Comparison of ENCODE assay signal across 1 cellular context in the genomic region with DNA sequence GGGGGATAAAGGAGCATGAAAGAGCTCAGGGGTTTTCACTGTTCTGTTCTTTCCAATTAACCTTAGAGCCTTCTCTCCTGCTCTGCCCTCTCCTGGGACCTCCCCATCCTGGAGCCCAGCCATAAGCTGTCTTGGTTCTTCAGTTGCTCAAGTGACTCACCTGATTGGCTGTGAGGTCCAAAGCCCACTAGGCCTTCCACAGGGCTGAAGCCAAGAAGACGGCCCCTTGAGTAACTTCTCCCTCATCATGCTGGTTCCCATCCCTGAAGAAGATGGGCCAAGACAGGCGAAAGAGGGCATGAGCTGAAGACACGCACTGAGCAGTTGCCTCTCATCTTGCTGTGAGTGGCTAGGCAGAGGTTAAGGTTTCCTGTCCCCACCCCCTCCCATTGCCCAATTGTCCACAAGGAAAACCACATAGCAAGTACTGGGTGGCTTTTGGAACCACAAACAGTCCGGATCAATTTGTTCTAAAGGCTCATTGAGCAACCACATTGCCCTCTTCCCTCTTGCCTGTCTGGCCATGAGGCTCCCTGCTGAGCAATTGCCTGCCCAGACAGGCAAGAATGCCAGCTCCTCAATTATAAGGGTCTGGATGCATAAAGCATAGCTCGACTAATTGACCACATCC.
A peak's percentile ranks its signal among the peaks of the same experiment; 100 is the strongest.
TF ChIP-seq lines count a peak whose summit lies in the region.

No MANE protein-coding gene starts in this region.

TF ChIP-seq in HepG2, 621 proteins besides CTCF, POLR2A, EP300 and RAD21 (continued from another document and continues in another):
- TF ChIP-seq, protein P1, sequence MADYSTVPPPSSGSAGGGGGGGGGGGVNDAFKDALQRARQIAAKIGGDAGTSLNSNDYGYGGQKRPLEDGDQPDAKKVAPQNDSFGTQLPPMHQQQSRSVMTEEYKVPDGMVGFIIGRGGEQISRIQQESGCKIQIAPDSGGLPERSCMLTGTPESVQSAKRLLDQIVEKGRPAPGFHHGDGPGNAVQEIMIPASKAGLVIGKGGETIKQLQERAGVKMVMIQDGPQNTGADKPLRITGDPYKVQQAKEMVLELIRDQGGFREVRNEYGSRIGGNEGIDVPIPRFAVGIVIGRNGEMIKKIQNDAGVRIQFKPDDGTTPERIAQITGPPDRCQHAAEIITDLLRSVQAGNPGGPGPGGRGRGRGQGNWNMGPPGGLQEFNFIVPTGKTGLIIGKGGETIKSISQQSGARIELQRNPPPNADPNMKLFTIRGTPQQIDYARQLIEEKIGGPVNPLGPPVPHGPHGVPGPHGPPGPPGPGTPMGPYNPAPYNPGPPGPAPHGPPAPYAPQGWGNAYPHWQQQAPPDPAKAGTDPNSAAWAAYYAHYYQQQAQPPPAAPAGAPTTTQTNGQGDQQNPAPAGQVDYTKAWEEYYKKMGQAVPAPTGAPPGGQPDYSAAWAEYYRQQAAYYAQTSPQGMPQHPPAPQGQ (CRISPR knock-in tag; IDR thresholded peaks at IDR 0.05; ENCODE audit: borderline replicate concordance): peak; percentile 98; the same call in 1 of the 2 replicates
- TF ChIP-seq PHB2 (IDR thresholded peaks at IDR 0.05; ENCODE audit: partially characterized antibody) (no peak), FOXO4 (CRISPR knock-in tag; conservative IDR thresholded peaks at IDR 0.05) (no peak), ZNF572 (CRISPR knock-in tag; IDR thresholded peaks at IDR 0.05) (peak; percentile 18; the same call in 1 of the 2 replicates), ZNF343 (CRISPR knock-in tag; IDR thresholded peaks at IDR 0.05) (peak; percentile 30; the same call in 1 of the 2 replicates), MTERF4 (CRISPR knock-in tag; IDR thresholded peaks at IDR 0.05) (peak; percentile 86), FOXO1 (CRISPR knock-in tag; IDR thresholded peaks at IDR 0.05) (peak; percentile 17; the same call in 1 of the 2 replicates), ZNF746 (CRISPR knock-in tag; IDR thresholded peaks at IDR 0.05) (peak; percentile 93), SAP130 (CRISPR knock-in tag; IDR thresholded peaks at IDR 0.05; ENCODE audit: low read depth) (peak; percentile 86), ZFP41 (CRISPR knock-in tag; IDR thresholded peaks at IDR 0.05; ENCODE audit: borderline replicate concordance) (no peak), REL (CRISPR knock-in tag; conservative IDR thresholded peaks at IDR 0.05) (peak; percentile 52; the same call in 1 of the 2 replicates), MAFG (CRISPR knock-in tag; IDR thresholded peaks at IDR 0.05) (no peak), HOXA3 (CRISPR knock-in tag; IDR thresholded peaks at IDR 0.05) (peak; percentile 78), TARDBP (CRISPR knock-in tag; IDR thresholded peaks at IDR 0.05) (peak; percentile 61; the same call in 1 of the 2 replicates), ZNF446 (CRISPR knock-in tag; IDR thresholded peaks at IDR 0.05) (peak; percentile 66; the same call in 1 of the 2 replicates), IKZF4 (CRISPR knock-in tag; IDR thresholded peaks at IDR 0.05; ENCODE audit: borderline replicate concordance, low read depth, not compliant biosample characterization) (peak; percentile 87), TIGD3 (CRISPR knock-in tag; IDR thresholded peaks at IDR 0.05; ENCODE audit: borderline replicate concordance) (no peak), ASH2L (IDR thresholded peaks at IDR 0.05; ENCODE audit: insufficient read length, low read depth, low read length) (peak; percentile 10), ZNF761 (CRISPR knock-in tag; conservative IDR thresholded peaks at IDR 0.05) (no peak), STAG1 (CRISPR knock-in tag; IDR thresholded peaks at IDR 0.05) (no peak), FOXJ3 (CRISPR knock-in tag; IDR thresholded peaks at IDR 0.05; ENCODE audit: borderline replicate concordance) (peak; percentile 53; the same call in 1 of the 2 replicates), BRD4 (CRISPR knock-in tag; IDR thresholded peaks at IDR 0.05) (peak; percentile 95), PBX2 (CRISPR knock-in tag; IDR thresholded peaks at IDR 0.05) (no peak), ATF5 (CRISPR knock-in tag; IDR thresholded peaks at IDR 0.05; ENCODE audit: low read depth) (no peak), ZNF207 (IDR thresholded peaks at IDR 0.05; ENCODE audit: borderline replicate concordance) (no peak), BCL6 (CRISPR knock-in tag; IDR thresholded peaks at IDR 0.05) (peak; percentile 83), NONO (IDR thresholded peaks at IDR 0.05) (no peak), NONO (CRISPR knock-in tag; conservative IDR thresholded peaks at IDR 0.05) (peak; percentile 91), CENPX (CRISPR knock-in tag; IDR thresholded peaks at IDR 0.05) (no peak), ATRX (CRISPR knock-in tag; IDR thresholded peaks at IDR 0.05; ENCODE audit: borderline replicate concordance) (no peak), THAP8 (CRISPR knock-in tag; IDR thresholded peaks at IDR 0.05; ENCODE audit: borderline replicate concordance) (no peak), ZNF124 (CRISPR knock-in tag; IDR thresholded peaks at IDR 0.05) (no peak; the same call in 1 of the 2 replicates), KDM3A (CRISPR knock-in tag; IDR thresholded peaks at IDR 0.05; ENCODE audit: low read depth) (0 out of 2 replicates have a peak, but pooled peaks have one; percentile 70), SOX5 (CRISPR knock-in tag; IDR thresholded peaks at IDR 0.05; ENCODE audit: borderline replicate concordance) (peak; percentile 78; the same call in 1 of the 2 replicates), KLF11 (CRISPR knock-in tag; IDR thresholded peaks at IDR 0.05) (no peak), JUNB (CRISPR knock-in tag; IDR thresholded peaks at IDR 0.05; ENCODE audit: borderline replicate concordance) (0 out of 2 replicates have a peak, but pooled peaks have one; percentile 51), SCMH1 (CRISPR knock-in tag; IDR thresholded peaks at IDR 0.05; ENCODE audit: borderline replicate concordance) (no peak), ZSCAN9 (CRISPR knock-in tag; IDR thresholded peaks at IDR 0.05; ENCODE audit: borderline replicate concordance) (no peak; the same call in 1 of the 2 replicates), ZZZ3 (CRISPR knock-in tag; IDR thresholded peaks at IDR 0.05; ENCODE audit: borderline replicate concordance) (no peak), ZNF839 (CRISPR knock-in tag; IDR thresholded peaks at IDR 0.05; ENCODE audit: borderline replicate concordance) (0 out of 2 replicates have a peak, but pooled peaks have one; percentile 80), SYNCRIP (IDR thresholded peaks at IDR 0.05; ENCODE audit: insufficient read depth, low read depth, low read length) (no peak), SMARCC2 (IDR thresholded peaks at IDR 0.05) (no peak), ERF (CRISPR knock-in tag; IDR thresholded peaks at IDR 0.05) (peak; percentile 71), MXD1 (CRISPR knock-in tag; IDR thresholded peaks at IDR 0.05) (no peak; the same call in 1 of the 2 replicates), ZNF564 (CRISPR knock-in tag; IDR thresholded peaks at IDR 0.05) (no peak), TP53 (CRISPR knock-in tag; conservative IDR thresholded peaks at IDR 0.05) (no peak), ZNF501 (CRISPR knock-in tag; IDR thresholded peaks at IDR 0.05) (peak; percentile 42; the same call in 1 of the 2 replicates)
- TF ChIP-seq, protein P2, sequence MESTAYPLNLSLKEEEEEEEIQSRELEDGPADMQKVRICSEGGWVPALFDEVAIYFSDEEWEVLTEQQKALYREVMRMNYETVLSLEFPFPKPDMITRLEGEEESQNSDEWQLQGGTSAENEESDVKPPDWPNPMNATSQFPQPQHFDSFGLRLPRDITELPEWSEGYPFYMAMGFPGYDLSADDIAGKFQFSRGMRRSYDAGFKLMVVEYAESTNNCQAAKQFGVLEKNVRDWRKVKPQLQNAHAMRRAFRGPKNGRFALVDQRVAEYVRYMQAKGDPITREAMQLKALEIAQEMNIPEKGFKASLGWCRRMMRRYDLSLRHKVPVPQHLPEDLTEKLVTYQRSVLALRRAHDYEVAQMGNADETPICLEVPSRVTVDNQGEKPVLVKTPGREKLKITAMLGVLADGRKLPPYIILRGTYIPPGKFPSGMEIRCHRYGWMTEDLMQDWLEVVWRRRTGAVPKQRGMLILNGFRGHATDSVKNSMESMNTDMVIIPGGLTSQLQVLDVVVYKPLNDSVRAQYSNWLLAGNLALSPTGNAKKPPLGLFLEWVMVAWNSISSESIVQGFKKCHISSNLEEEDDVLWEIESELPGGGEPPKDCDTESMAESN (CRISPR knock-in tag; conservative IDR thresholded peaks at IDR 0.05): peak; percentile 84
- TF ChIP-seq, protein P3, sequence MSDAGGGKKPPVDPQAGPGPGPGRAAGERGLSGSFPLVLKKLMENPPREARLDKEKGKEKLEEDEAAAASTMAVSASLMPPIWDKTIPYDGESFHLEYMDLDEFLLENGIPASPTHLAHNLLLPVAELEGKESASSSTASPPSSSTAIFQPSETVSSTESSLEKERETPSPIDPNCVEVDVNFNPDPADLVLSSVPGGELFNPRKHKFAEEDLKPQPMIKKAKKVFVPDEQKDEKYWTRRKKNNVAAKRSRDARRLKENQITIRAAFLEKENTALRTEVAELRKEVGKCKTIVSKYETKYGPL (CRISPR knock-in tag; IDR thresholded peaks at IDR 0.05): peak; percentile 57; the same call in 1 of the 2 replicates
- TF ChIP-seq, protein P4, sequence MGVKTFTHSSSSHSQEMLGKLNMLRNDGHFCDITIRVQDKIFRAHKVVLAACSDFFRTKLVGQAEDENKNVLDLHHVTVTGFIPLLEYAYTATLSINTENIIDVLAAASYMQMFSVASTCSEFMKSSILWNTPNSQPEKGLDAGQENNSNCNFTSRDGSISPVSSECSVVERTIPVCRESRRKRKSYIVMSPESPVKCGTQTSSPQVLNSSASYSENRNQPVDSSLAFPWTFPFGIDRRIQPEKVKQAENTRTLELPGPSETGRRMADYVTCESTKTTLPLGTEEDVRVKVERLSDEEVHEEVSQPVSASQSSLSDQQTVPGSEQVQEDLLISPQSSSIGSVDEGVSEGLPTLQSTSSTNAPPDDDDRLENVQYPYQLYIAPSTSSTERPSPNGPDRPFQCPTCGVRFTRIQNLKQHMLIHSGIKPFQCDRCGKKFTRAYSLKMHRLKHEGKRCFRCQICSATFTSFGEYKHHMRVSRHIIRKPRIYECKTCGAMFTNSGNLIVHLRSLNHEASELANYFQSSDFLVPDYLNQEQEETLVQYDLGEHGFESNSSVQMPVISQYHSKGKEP (CRISPR knock-in tag; IDR thresholded peaks at IDR 0.05): no peak
